8 cellular contexts compared by ENCODE assay signal in the genomic region with DNA sequence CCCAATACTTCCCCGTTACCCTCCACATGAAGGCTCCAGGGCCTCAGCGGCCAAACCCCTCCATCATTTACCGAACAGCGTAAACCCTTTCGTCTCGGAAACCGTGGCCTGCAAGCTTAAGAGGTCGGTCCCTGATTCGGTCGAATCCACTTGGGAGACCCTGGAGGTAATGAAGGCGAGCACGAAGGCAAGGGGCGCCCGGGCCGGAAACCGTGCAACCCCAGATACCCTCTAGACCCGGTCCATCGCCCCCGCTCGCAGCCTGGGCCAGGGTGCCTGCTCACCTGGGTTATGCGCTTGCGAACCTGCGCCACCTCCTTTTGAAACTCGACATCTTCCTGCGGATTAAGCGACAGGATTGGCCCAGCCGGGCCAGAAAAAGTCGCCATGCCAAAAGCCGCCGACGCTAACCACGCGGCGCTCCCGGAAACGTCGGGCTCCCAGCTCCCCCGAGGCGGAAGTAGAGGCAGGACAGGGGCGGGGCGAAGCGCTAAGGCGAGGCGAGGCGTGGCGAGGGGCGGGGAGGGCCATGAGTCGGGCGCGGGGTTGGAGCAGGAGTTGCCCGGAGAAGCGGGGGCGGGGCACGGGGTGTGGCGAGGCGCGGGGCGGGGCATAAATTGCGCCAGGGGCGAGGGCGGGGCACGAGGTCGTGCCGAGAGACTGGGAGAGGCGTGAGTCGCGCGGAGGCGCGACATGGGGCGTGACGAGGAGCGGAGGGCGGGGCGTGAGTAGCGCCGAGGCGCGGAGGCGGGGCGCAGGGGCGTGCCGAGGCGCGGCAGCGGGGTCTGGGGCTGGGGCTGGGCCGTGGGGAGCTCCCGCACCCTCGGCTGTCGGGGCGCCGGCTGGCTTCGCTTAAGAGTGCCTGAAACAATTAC. TPM values are rescaled to one million over a fixed set of nuclear protein-coding genes. Genes with fewer than 3 reads are reported as not detected.
A peak's percentile ranks its signal among the peaks of the same experiment; 100 is the strongest.
DNase-seq lines count a peak whose midpoint lies in the region; ATAC-seq, FAIRE-seq and TF ChIP-seq lines count a peak whose summit lies in the region.

Gene NIFK (minus strand): TSS at position 414 of the 875 bp plus-strand sequence. CDS start 25 bp downstream, at position 389.

- TF ChIP-seq CTCF in right atrium auricular region (IDR thresholded peaks at IDR 0.05) (no peak), psoas muscle (IDR thresholded peaks at IDR 0.05) (no peak)

- peak; percentile 93 for FAIRE-seq in GM18507 (lab: Jason Lieb, UNC)

- ATAC-seq in HG02973 (IDR thresholded peaks at IDR 0.05; ENCODE audit: unreplicated experiment) (peak; percentile 94), psoas muscle (peak; percentile 98)

- H3K4me3 ChIP-seq in right atrium auricular region (peak within 1 kb of the TSS; percentile 79 to 91), psoas muscle (peak within 1 kb of the TSS; percentile 99), urinary bladder (ENCODE audit: low read depth, low read length) (peak within 1 kb of the TSS; percentile 67)

- H3K27ac ChIP-seq in right atrium auricular region (peak within 1 kb of the TSS; percentile 53 to 82), psoas muscle (peak within 1 kb of the TSS; percentile 95), urinary bladder (ENCODE audit: low read depth) (peak within 1 kb of the TSS; percentile 67)

- no peaks in the 10 kb centered on the region for H3K27me3 ChIP-seq in right atrium auricular region
- H3K27me3 ChIP-seq in psoas muscle (ENCODE audit: insufficient read depth in 3 of 3, low read length in 2 of 3): no peaks in the 10 kb centered on the region

- intact Hi-C loops in T-helper 2 cell treated with Interferon-gamma antibody and Interleukin-4, amounts not matched to agents 100 ng/mL and 5 ng/mL, for 36 hours (cut with micrococcal nuclease): loop anchor here (1.0 to 5.0 kb wide), 7 partner anchors 14 to 334 kb away; partner anchors contain the start of genes CLASP1, RNU4ATAC and TSN
- intact Hi-C loops in psoas muscle (cut with DNase I): loop anchor here in 1 of 2 donors (5.0 kb wide), 1 partner anchor 204 kb away; the partner anchor contains the start of gene RNU4ATAC

- 1% methylated on average over 58 to 93 of the region's 93 CpGs for WGBS in psoas muscle, 3 donors
- under 1% methylated on average over 93 of the region's 93 CpGs for WGBS in urinary bladder

- H3K4me1 ChIP-seq in right atrium auricular region (peaks cover 0 to 12% of the 10 kb centered on the region in 2 donors), psoas muscle (peaks cover 4% of the 10 kb centered on the region), urinary bladder (ENCODE audit: insufficient read depth) (no peaks in the 10 kb centered on the region)

- H3K9me3 ChIP-seq in right atrium auricular region: no peaks in the 10 kb centered on the region
- no peaks in the 10 kb centered on the region for H3K9me3 ChIP-seq in psoas muscle

- peak; percentile 99 for DNase-seq in GM18507 (ENCODE audit: extremely low spot score, insufficient read length, low read depth)
- DNase-seq in NCI-H1930 (lab: John Stamatoyannopoulos, UW): peak; percentile 96
- peak; percentile 84 to 99 (median 97) for DNase-seq in anterior cingulate cortex (lab: John Stamatoyannopoulos, UW)
- peak; percentile 98 for DNase-seq in right atrium auricular region (ENCODE audit: low spot score)
- peak; percentile 100 for DNase-seq in psoas muscle

- H3K36me3 ChIP-seq in right atrium auricular region: peaks cover 14% of the 10 kb centered on the region
- peaks cover 0 to 36% of the 10 kb centered on the region in 2 donors for H3K36me3 ChIP-seq in psoas muscle (ENCODE audit: insufficient read depth in 1 of 2, low read depth in 1 of 2)
- H3K36me3 ChIP-seq in urinary bladder (ENCODE audit: insufficient read depth): no peaks in the 10 kb centered on the region

RNA-seq across cellular contexts. Expression of gene NIFK, which starts in this region (rescaled TPM):
- total RNA-seq in T-helper 2 cell treated with Interferon-gamma antibody and Interleukin-4, amounts not matched to agents 100 ng/mL and 5 ng/mL, for 36 hours: 87.7 and 97.3 TPM in 2 replicates
- total RNA-seq in right atrium auricular region (10 to 100 TPM; 13.3 to 14.9 TPM), psoas muscle (10 to 100 TPM; 46.5 to 74.3 (median 56.6) TPM), urinary bladder (72.0 TPM)
- polyA plus RNA-seq in psoas muscle (100 to 1,000 TPM in 1 of 3 donors, 10 to 100 TPM in 2; 48.8 to 116 (median 48.9) TPM), urinary bladder (28.1 TPM)

Comparison
In these comparisons a context has a peak if more than half of its experiments do, and no peak if none do; other contexts are left out.
1. Peak in every context shown above with its lines: DNase-seq, ATAC-seq, H3K4me3 ChIP-seq and H3K27ac ChIP-seq.